22 cellular contexts compared by ENCODE assay signal in the genomic region with DNA sequence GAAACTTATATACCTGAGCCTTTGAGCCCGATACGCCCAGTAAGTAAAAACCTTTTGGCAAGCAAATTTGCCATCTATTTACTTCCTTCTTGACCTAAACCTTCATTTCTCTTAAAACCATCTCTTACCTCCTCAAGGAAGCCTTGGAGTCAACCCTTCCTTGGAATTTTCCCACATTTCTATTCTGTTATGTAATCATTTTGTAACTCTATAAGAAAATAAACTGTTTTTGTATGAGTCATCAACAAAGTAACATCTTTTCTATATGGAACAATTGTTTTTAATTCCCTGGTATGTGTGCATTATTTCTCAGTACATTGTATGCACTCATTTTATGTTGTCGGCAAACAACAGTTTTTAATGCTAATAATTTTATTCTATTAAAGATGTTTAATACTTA.
A peak's percentile ranks its signal among the peaks of the same experiment; 100 is the strongest.
DNase-seq lines count a peak whose midpoint lies in the region; ATAC-seq, FAIRE-seq and TF ChIP-seq lines count a peak whose summit lies in the region.
"Had no signal": no experiment of that assay in that cellular context is flagged by ENCODE, and none has a peak within 500 bp of the region (broad histone marks: within the 10 kb centered on the region; RNA-seq: fewer than 3 reads in every experiment).

No MANE protein-coding gene starts in this region.

- FAIRE-seq in A204.1 (lab: Jason Lieb, UNC) (peak; percentile 32), kidney (lab: Jason Lieb, UNC) (peak; percentile 11)
- FAIRE-seq: GM12892, H54 had no signal

- TF ChIP-seq RAD21 in Ishikawa (IDR thresholded peaks at IDR 0.05; ENCODE audit: low read depth), result no peak

- no peak overlapping the region for H3K27ac Mint-ChIP-seq in nephron progenitor cell
- H3K27ac Mint-ChIP-seq: B cell; CD8-positive, alpha-beta T cell had no signal

- no peak for ATAC-seq in left colon
- ATAC-seq: CD8-positive, alpha-beta T cell had no signal

- H3K4me3 Mint-ChIP-seq in nephron progenitor cell, result no peak overlapping the region
- H3K4me3 Mint-ChIP-seq: B cell; CD4-positive, CD25-positive, alpha-beta regulatory T cell; CD8-positive, alpha-beta T cell had no signal

- TF ChIP-seq EP300 in Ishikawa (IDR thresholded peaks at IDR 0.05; ENCODE audit: borderline replicate concordance), result no peak

- H3K27me3 Mint-ChIP-seq in nephron progenitor cell (ENCODE audit: low read depth, poor library complexity), result peaks cover 6% of the 10 kb centered on the region
- H3K27me3 Mint-ChIP-seq: CD4-positive, CD25-positive, alpha-beta regulatory T cell had no signal

- intact Hi-C loops in kidney (cut with DNase I) (no loop called here), left colon (cut with DNase I, micrococcal nuclease) (no loop called here)

- peaks cover 42% of the 10 kb centered on the region for H3K9me3 Mint-ChIP-seq in nephron progenitor cell
- H3K9me3 Mint-ChIP-seq: CD8-positive, alpha-beta T cell had no signal

- DNase-seq in EH (ENCODE audit: low read depth), result peak; percentile 7
- DNase-seq in kidney, result no peak
- DNase-seq in NCI-H748 (lab: John Stamatoyannopoulos, UW; ENCODE audit: unreplicated experiment), result no peak
- no peak for DNase-seq in left colon
- no peak for DNase-seq in nephron progenitor cell
- DNase-seq: 8988T; Caco-2; CD4-positive, CD25-positive, alpha-beta regulatory T cell; CD8-positive, alpha-beta T cell; DMS153; DND-41; EL; GF-D8; GOT3 had no signal

- no peak overlapping the region for H3K27ac ChIP-seq in kidney (ENCODE audit: low read depth in 2 of 2, low read length in 2 of 2)
- H3K27ac ChIP-seq: BLaER1, C4-2B had no signal

- TF ChIP-seq CTCF in kidney (IDR thresholded peaks at IDR 0.05; ENCODE audit: borderline replicate concordance, extremely low read depth, insufficient read depth) (no peak), nephron progenitor cell (IDR thresholded peaks at IDR 0.05) (no peak)

- H3K9me3 ChIP-seq in kidney (ENCODE audit: control insufficient read depth in 1 of 2, low read length in 2 of 2), result peaks cover 0 to 3% of the 10 kb centered on the region in 2 donors
- H3K9me3 ChIP-seq: Caco-2, HAP-1 had no signal

- no peak overlapping the region for H3K9ac ChIP-seq in kidney (ENCODE audit: low read length in 2 of 2)
- H3K9ac ChIP-seq: BLaER1 had no signal

- H3K4me3 ChIP-seq in kidney (ENCODE audit: low read length in 2 of 2), result no peak overlapping the region
- H3K4me3 ChIP-seq: BLaER1, HAP-1 had no signal

- peaks cover 5% of the 10 kb centered on the region for H3K36me3 Mint-ChIP-seq in nephron progenitor cell (ENCODE audit: low read depth)
- H3K36me3 Mint-ChIP-seq: CD4-positive, CD25-positive, alpha-beta regulatory T cell; CD8-positive, alpha-beta T cell had no signal

- no peaks in the 10 kb centered on the region for H3K4me1 ChIP-seq in kidney (ENCODE audit: control insufficient read depth in 1 of 2, insufficient read depth in 1 of 2, low read depth in 1 of 2, low read length in 2 of 2)
- H3K4me1 ChIP-seq: Caco-2, HAP-1 had no signal

- H3K4me1 Mint-ChIP-seq in nephron progenitor cell, result no peaks in the 10 kb centered on the region
- H3K4me1 Mint-ChIP-seq: B cell; CD4-positive, CD25-positive, alpha-beta regulatory T cell had no signal

- no peaks in the 10 kb centered on the region for H3K36me3 ChIP-seq in kidney (ENCODE audit: control insufficient read depth in 1 of 2, insufficient read depth in 2 of 2, low read length in 2 of 2)
- H3K36me3 ChIP-seq: BLaER1, HAP-1 had no signal

TF ChIP-seq in Ishikawa, 13 proteins besides CTCF, POLR2A, EP300 and RAD21:
- TF ChIP-seq ZBTB7A (IDR thresholded peaks at IDR 0.05; ENCODE audit: low read depth), result no peak
- peak; percentile 41; the same call in 1 of the 2 replicates for TF ChIP-seq TEAD4 (IDR thresholded peaks at IDR 0.05)
- TF ChIP-seq, protein P1, sequence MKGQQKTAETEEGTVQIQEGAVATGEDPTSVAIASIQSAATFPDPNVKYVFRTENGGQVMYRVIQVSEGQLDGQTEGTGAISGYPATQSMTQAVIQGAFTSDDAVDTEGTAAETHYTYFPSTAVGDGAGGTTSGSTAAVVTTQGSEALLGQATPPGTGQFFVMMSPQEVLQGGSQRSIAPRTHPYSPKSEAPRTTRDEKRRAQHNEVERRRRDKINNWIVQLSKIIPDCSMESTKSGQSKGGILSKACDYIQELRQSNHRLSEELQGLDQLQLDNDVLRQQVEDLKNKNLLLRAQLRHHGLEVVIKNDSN (IDR thresholded peaks at IDR 0.05), result no peak
- TF ChIP-seq TAF1 (IDR thresholded peaks at IDR 0.05; ENCODE audit: low read depth), result no peak
- no peak for TF ChIP-seq CEBPB (IDR thresholded peaks at IDR 0.05)
- no peak for TF ChIP-seq YY1 (IDR thresholded peaks at IDR 0.05; ENCODE audit: low read depth)
